20 cellular contexts compared by ENCODE assay signal in genomic region chr18:41410007-41410406, GRCh38.
A peak's percentile ranks its signal among the peaks of the same experiment; 100 is the strongest.
DNase-seq lines count a peak whose midpoint lies in the region; ATAC-seq, FAIRE-seq and TF ChIP-seq lines count a peak whose summit lies in the region.
"Had no signal": no experiment of that assay in that cellular context is flagged by ENCODE, and none has a peak within 500 bp of the region (broad histone marks: within the 10 kb centered on the region; RNA-seq: fewer than 3 reads in every experiment).

No MANE protein-coding gene starts in this region.

- H3K4me3 Mint-ChIP-seq in T-helper 17 cell, result no peak overlapping the region
- H3K4me3 Mint-ChIP-seq: CD4-positive, alpha-beta T cell; IgD-negative memory B cell had no signal

- no peaks in the 10 kb centered on the region for H3K27me3 Mint-ChIP-seq in T-helper 17 cell
- H3K27me3 Mint-ChIP-seq: CD4-positive, alpha-beta T cell; IgD-negative memory B cell had no signal

- H3K4me1 Mint-ChIP-seq in T-helper 17 cell, result no peaks in the 10 kb centered on the region

- H3K36me3 Mint-ChIP-seq in T-helper 17 cell (ENCODE audit: low read depth), result no peaks in the 10 kb centered on the region

- H3K27ac Mint-ChIP-seq in T-helper 17 cell, result no peak overlapping the region
- H3K27ac Mint-ChIP-seq: CD4-positive, alpha-beta T cell; IgD-negative memory B cell had no signal

- no peaks in the 10 kb centered on the region for H3K9me3 ChIP-seq in T-helper 17 cell (ENCODE audit: control insufficient read depth, low read length, poor library complexity, severe bottlenecking)
- H3K9me3 ChIP-seq: Caco-2 had no signal

- ATAC-seq in T-helper 17 cell, result no peak

- no peak for TF ChIP-seq CTCF in D721Med (IDR thresholded peaks at IDR 0.05; ENCODE audit: insufficient read depth, missing control alignments)

- peak; percentile 41 for FAIRE-seq in D721Med (lab: Jason Lieb, UNC)
- FAIRE-seq: A204.1, G401.6, GM12891, GM19239, HTR-8/SVneo had no signal

- DNase-seq in D721Med (ENCODE audit: insufficient read length, low spot score) (no peak), HT1080 (ENCODE audit: low read depth) (peak; percentile 48), OCI-M1 (lab: John Stamatoyannopoulos, UW) (peak; percentile 29), SW 1271 (lab: John Stamatoyannopoulos, UW) (no peak), NCI-H1694 treated with DMSO at 0.1 percent for 48 hours (lab: John Stamatoyannopoulos, UW) (no peak), T-helper 17 cell (no peak)
- DNase-seq: AML-193; Caco-2; CD4-positive, alpha-beta T cell; DMS153; DND-41; EL; GM23248; KBM-7 had no signal

Comparison
In these comparisons a context has a peak if more than half of its experiments do, and no peak if none do; other contexts are left out.
1. DNase-seq: peak in HT1080 (single experiment) and OCI-M1 (single experiment); none in D721Med (single experiment), SW 1271 (0 of 2), NCI-H1694 treated with DMSO at 0.1 percent for 48 hours (single experiment) and T-helper 17 cell (0 of 3).